Comparison of ENCODE assay signal across 21 cellular contexts in the genomic region with DNA sequence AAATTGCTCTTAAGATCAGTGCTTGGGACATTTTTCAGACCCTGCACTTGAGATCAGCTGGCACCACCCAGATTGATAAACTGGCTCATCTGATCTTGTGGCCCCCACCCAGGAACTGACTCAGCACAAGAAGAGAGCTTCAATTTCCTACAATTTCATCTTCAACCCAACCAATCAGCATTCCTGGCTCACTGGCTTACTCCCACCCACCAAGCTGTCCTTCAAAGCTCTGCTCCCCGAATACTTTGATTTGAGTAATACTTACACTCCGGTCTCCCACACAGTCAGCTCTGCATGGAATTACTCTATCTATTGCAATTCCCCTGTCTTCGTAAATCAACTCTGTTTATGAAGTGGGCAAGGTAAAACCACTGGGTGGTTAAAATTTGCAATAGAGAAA.
"Had no signal": no experiment of that assay in that cellular context is flagged by ENCODE, and none has a peak within 500 bp of the region (broad histone marks: within the 10 kb centered on the region; RNA-seq: fewer than 3 reads in every experiment).

No MANE protein-coding gene starts in this region.

- H3K36me3 Mint-ChIP-seq: activated naive CD8-positive, alpha-beta T cell; T-cell had no signal

- H3K4me3 Mint-ChIP-seq: activated CD4-positive, alpha-beta memory T cell treated with anti-CD3 and anti-CD28 coated beads, Interleukin-2, amount 10 ng/mL, durations not matched to agents 7 days and 5 days; activated CD4-positive, alpha-beta T cell treated with anti-CD3 and anti-CD28 coated beads for 36 hours; activated naive CD4-positive, alpha-beta T cell treated with anti-CD3 and anti-CD28 coated beads for 36 hours; activated naive CD8-positive, alpha-beta T cell; activated T-helper 17 cell treated with anti-CD3 and anti-CD28 coated beads, Interleukin-2, amount 50 U/mL, for 72 hours; T-cell had no signal

- FAIRE-seq: astrocyte, TTC549 had no signal

- ATAC-seq: activated CD4-positive, alpha-beta T cell treated with anti-CD3 and anti-CD28 coated beads for 36 hours; activated T-helper 17 cell treated with anti-CD3 and anti-CD28 coated beads, Interleukin-2, amount 50 U/mL, for 72 hours; T-cell had no signal

- H3K27me3 Mint-ChIP-seq: activated CD4-positive, alpha-beta memory T cell treated with anti-CD3 and anti-CD28 coated beads, Interleukin-2, amount 10 ng/mL, durations not matched to agents 7 days and 5 days; activated CD4-positive, alpha-beta T cell treated with anti-CD3 and anti-CD28 coated beads for 36 hours; activated naive CD8-positive, alpha-beta T cell; activated T-helper 17 cell treated with anti-CD3 and anti-CD28 coated beads, Interleukin-2, amount 50 U/mL, for 72 hours; T-cell had no signal

- H3K4me1 Mint-ChIP-seq: activated CD4-positive, alpha-beta T cell treated with anti-CD3 and anti-CD28 coated beads for 36 hours; activated T-helper 17 cell treated with anti-CD3 and anti-CD28 coated beads, Interleukin-2, amount 50 U/mL, for 72 hours; T-cell had no signal

- H3K9me3 Mint-ChIP-seq: activated T-helper 17 cell treated with anti-CD3 and anti-CD28 coated beads, Interleukin-2, amount 50 U/mL, for 72 hours had no signal

- H3K27ac Mint-ChIP-seq: activated CD4-positive, alpha-beta memory T cell treated with anti-CD3 and anti-CD28 coated beads, Interleukin-2, amount 10 ng/mL, durations not matched to agents 7 days and 5 days; activated CD4-positive, alpha-beta T cell treated with anti-CD3 and anti-CD28 coated beads for 36 hours; activated naive CD4-positive, alpha-beta T cell treated with anti-CD3 and anti-CD28 coated beads for 36 hours; activated naive CD8-positive, alpha-beta T cell; activated T-helper 17 cell treated with anti-CD3 and anti-CD28 coated beads, Interleukin-2, amount 50 U/mL, for 72 hours; T-cell had no signal

- DNase-seq: activated CD4-positive, alpha-beta memory T cell treated with anti-CD3 and anti-CD28 coated beads, Interleukin-2, amount 10 ng/mL, durations not matched to agents 7 days and 5 days; activated CD4-positive, alpha-beta T cell treated with anti-CD3 and anti-CD28 coated beads for 36 hours; activated CD4-positive, alpha-beta T cell treated with anti-CD3 and anti-CD28 coated beads, Interleukin-2, amount 50 U/mL, for 1 hour; activated gamma-delta T cell; activated naive CD4-positive, alpha-beta T cell treated with anti-CD3 and anti-CD28 coated beads for 36 hours; activated T-cell treated with anti-CD3 and anti-CD28 coated beads for 4 hours; activated T-cell treated with anti-CD3 and anti-CD28 coated beads, Interleukin-2, amount 50 U/mL, for 48 hours; amygdala; brain microvascular endothelial cell; NCI-H1436 treated with DMSO at 0.1 percent for 48 hours; NCI-H187; NCI-H2081 treated with DMSO at 0.1 percent for 48 hours; NCI-H446 treated with DMSO at 0.1 percent for 48 hours; NCI-H524 treated with DMSO at 0.1 percent for 48 hours; NCI-H774; T-cell; T1000 had no signal
